In the genomic region with DNA sequence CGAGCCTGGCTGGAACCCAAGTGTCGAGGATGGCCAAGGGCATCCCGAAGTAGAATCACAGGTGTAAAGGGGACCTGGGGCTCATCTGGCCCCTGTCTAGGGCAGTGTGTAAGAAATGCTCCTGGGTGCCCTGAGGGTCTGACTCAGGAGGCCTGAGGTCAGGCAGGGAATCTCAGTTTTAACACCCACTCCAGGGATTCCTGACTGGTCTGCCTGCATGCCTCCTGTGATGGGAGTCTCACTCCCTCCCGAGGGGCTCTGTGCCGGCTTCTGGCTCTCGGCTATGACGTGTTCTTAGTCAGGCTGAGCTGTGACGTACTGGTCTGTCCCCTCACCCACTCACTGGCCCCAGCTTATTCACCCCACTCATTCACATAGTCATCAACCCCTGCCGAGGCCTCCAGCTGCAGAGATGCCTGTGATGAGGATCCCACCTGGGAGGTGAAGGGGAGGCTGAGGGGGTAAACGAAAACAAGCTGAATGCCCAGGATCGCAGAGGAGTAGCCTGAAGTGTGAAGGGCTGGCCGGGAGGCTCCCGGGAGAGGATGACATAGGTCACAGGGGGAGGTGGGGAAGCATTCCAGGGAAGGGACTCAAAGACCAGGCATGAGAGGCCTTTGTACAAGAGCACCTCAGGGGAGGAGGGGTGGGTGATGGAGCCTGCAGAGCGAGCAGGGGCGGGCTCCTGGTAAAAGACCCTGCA, we compare ENCODE assay signal across 17 cellular contexts. TPM values are rescaled to one million over a fixed set of nuclear protein-coding genes. Genes with fewer than 3 reads are reported as not detected.
DNase-seq lines count a peak whose midpoint lies in the region; ATAC-seq, FAIRE-seq and TF ChIP-seq lines count a peak whose summit lies in the region.
"Had no signal": no experiment of that assay in that cellular context is flagged by ENCODE, and none has a peak within 500 bp of the region (broad histone marks: within the 10 kb centered on the region; RNA-seq: fewer than 3 reads in every experiment).

No MANE protein-coding gene starts in this region.

- H3K4me1 ChIP-seq in esophagus squamous epithelium: peaks cover 34 to 75% (median 47%) of the 10 kb centered on the region in 3 donors
- H3K4me1 ChIP-seq in pancreas: no peaks in the 10 kb centered on the region
- H3K4me1 ChIP-seq: prostate gland had no signal

- H3K9me3 ChIP-seq in esophagus squamous epithelium (no peaks in the 10 kb centered on the region), pancreas (no peaks in the 10 kb centered on the region)
- H3K9me3 ChIP-seq: BLaER1 treated with 17β-estradiol and CSF1 and Interleukin-3, amounts not matched to agents 10 nM and 100 nM; prostate gland had no signal

- H3K36me3 Mint-ChIP-seq in Calu3 (ENCODE audit: insufficient read depth, unreplicated experiment): peaks cover 29% of the 10 kb centered on the region
- peaks cover 47 to 49% of the 10 kb centered on the region in 2 donors for H3K36me3 Mint-ChIP-seq in stimulated activated naive B cell treated with anti-CD40 and anti-IgM and Interleukin-4, amounts not matched to agents 10 μg/mL and 1 μg/mL and 100 μg/mL, for 72 hours

- TF ChIP-seq POLR2A in esophagus squamous epithelium (IDR thresholded peaks at IDR 0.05): no peak

- no peak overlapping the region for H3K4me3 Mint-ChIP-seq in Calu3 (ENCODE audit: low read depth, unreplicated experiment)
- no peak overlapping the region for H3K4me3 Mint-ChIP-seq in stimulated activated naive B cell treated with anti-CD40 and anti-IgM and Interleukin-4, amounts not matched to agents 10 μg/mL and 1 μg/mL and 100 μg/mL, for 72 hours
- H3K4me3 Mint-ChIP-seq: memory B cell; stimulated activated naive CD8-positive, alpha-beta T cell treated with anti-CD3 and anti-CD28 coated beads, Interleukin-15, Interleukin-2, amounts not matched to agents 100 ng/mL and 50 ng/mL, for 24 hours; T-helper 17 cell had no signal

- H3K27ac ChIP-seq in esophagus squamous epithelium: peak overlapping the region in 3 of 4 donors; percentile 71 to 85 (median 84)
- H3K27ac ChIP-seq in pancreas: peak overlapping the region; percentile 52 to 78 (median 68)
- H3K27ac ChIP-seq: cardiac muscle cell, prostate gland had no signal

- FAIRE-seq in pancreas (lab: Jason Lieb, UNC): no peak

- H3K27me3 Mint-ChIP-seq in Calu3 (ENCODE audit: unreplicated experiment): no peaks in the 10 kb centered on the region
- H3K27me3 Mint-ChIP-seq in stimulated activated naive B cell treated with anti-CD40 and anti-IgM and Interleukin-4, amounts not matched to agents 10 μg/mL and 1 μg/mL and 100 μg/mL, for 72 hours: no peaks in the 10 kb centered on the region
- H3K27me3 Mint-ChIP-seq: memory B cell; stimulated activated naive CD8-positive, alpha-beta T cell treated with anti-CD3 and anti-CD28 coated beads, Interleukin-15, Interleukin-2, amounts not matched to agents 100 ng/mL and 50 ng/mL, for 24 hours; T-helper 17 cell had no signal

- no peaks in the 10 kb centered on the region for H3K9me3 Mint-ChIP-seq in Calu3 (ENCODE audit: low read depth, unreplicated experiment)
- H3K9me3 Mint-ChIP-seq in stimulated activated naive B cell treated with anti-CD40 and anti-IgM and Interleukin-4, amounts not matched to agents 10 μg/mL and 1 μg/mL and 100 μg/mL, for 72 hours: no peaks in the 10 kb centered on the region
- H3K9me3 Mint-ChIP-seq: memory B cell; stimulated activated naive CD8-positive, alpha-beta T cell treated with anti-CD3 and anti-CD28 coated beads, Interleukin-15, Interleukin-2, amounts not matched to agents 100 ng/mL and 50 ng/mL, for 24 hours had no signal

- peaks cover 8% of the 10 kb centered on the region for H3K4me1 Mint-ChIP-seq in Calu3 (ENCODE audit: low read depth, unreplicated experiment)
- no peaks in the 10 kb centered on the region for H3K4me1 Mint-ChIP-seq in stimulated activated naive B cell treated with anti-CD40 and anti-IgM and Interleukin-4, amounts not matched to agents 10 μg/mL and 1 μg/mL and 100 μg/mL, for 72 hours
- H3K4me1 Mint-ChIP-seq: memory B cell, T-helper 17 cell had no signal

- H3K4me3 ChIP-seq in esophagus squamous epithelium: no peak overlapping the region
- no peak overlapping the region for H3K4me3 ChIP-seq in pancreas
- H3K4me3 ChIP-seq: BLaER1 treated with 17β-estradiol and CSF1 and Interleukin-3, amounts not matched to agents 10 nM and 100 nM; cardiac muscle cell; prostate gland had no signal

- CTCF ChIA-PET in Calu3 (lab: Charles Lee): no interaction called here

- DNase-seq in Calu3: no peak
- peak; percentile 84 for DNase-seq in NCI-H146 (lab: John Stamatoyannopoulos, UW)
- no peak for DNase-seq in esophagus squamous epithelium (lab: John Stamatoyannopoulos, UW)
- DNase-seq in pancreas: no peak
- DNase-seq in stimulated activated naive B cell treated with anti-CD40 and anti-IgM and Interleukin-4, amounts not matched to agents 10 μg/mL and 1 μg/mL and 100 μg/mL, for 72 hours: no peak
- DNase-seq: activated CD4-positive, alpha-beta T cell treated with anti-CD3 and anti-CD28 coated beads, Interleukin-2, amount 50 U/mL, for 4 hours; activated effector memory CD4-positive, alpha-beta T cell treated with anti-CD3 and anti-CD28 coated beads, Interleukin-2, amount 50 U/mL, for 16 hours; stimulated activated CD4-positive, alpha-beta T cell treated with anti-CD3 and anti-CD28 coated beads, Interleukin-4, amount 100 ng/mL, for 1 hour; T-helper 17 cell had no signal

- H3K36me3 ChIP-seq in esophagus squamous epithelium: peaks cover 11 to 70% (median 16%) of the 10 kb centered on the region in 3 donors
- peaks cover 0 to 15% (median 0%) of the 10 kb centered on the region in 3 donors for H3K36me3 ChIP-seq in pancreas
- H3K36me3 ChIP-seq: cardiac muscle cell had no signal

- 72 to 85% methylated on average over 10 to 13 of the region's 15 CpGs for whole genome bisulfite sequencing in esophagus squamous epithelium, 2 donors
- 78 to 80% methylated on average over 15 of the region's 15 CpGs for WGBS in pancreas, 2 donors

- no TSS peak for BruUV-seq in Calu3 (replicated peaks; lab: Mats Ljungman, UMichigan)

- peak overlapping the region; percentile 91 for H3K27ac Mint-ChIP-seq in Calu3 (ENCODE audit: unreplicated experiment)
- no peak overlapping the region for H3K27ac Mint-ChIP-seq in stimulated activated naive B cell treated with anti-CD40 and anti-IgM and Interleukin-4, amounts not matched to agents 10 μg/mL and 1 μg/mL and 100 μg/mL, for 72 hours
- H3K27ac Mint-ChIP-seq: memory B cell; stimulated activated naive CD8-positive, alpha-beta T cell treated with anti-CD3 and anti-CD28 coated beads, Interleukin-15, Interleukin-2, amounts not matched to agents 100 ng/mL and 50 ng/mL, for 24 hours; T-helper 17 cell had no signal

- no peaks in the 10 kb centered on the region for H3K27me3 ChIP-seq in esophagus squamous epithelium
- H3K27me3 ChIP-seq in pancreas: no peaks in the 10 kb centered on the region
- H3K27me3 ChIP-seq: cardiac muscle cell had no signal

- no peak for ATAC-seq in pancreas
- no peak for ATAC-seq in GM18520 (IDR thresholded peaks at IDR 0.05; ENCODE audit: unreplicated experiment)
- no peak for ATAC-seq in stimulated activated naive B cell treated with anti-CD40 and anti-IgM and Interleukin-4, amounts not matched to agents 10 μg/mL and 1 μg/mL and 100 μg/mL, for 72 hours (replicated peaks)
- ATAC-seq in GM21786 (IDR thresholded peaks at IDR 0.05; ENCODE audit: unreplicated experiment): no peak
- no peak for ATAC-seq in GM19395 (IDR thresholded peaks at IDR 0.05; ENCODE audit: unreplicated experiment)
- ATAC-seq: T-helper 17 cell had no signal

- TF ChIP-seq CTCF in Calu3 (IDR thresholded peaks at IDR 0.05; ENCODE audit: unreplicated experiment) (no peak), esophagus squamous epithelium (IDR thresholded peaks at IDR 0.05) (no peak), pancreas (IDR thresholded peaks at IDR 0.05) (no peak)

- intact Hi-C loops in Calu3 (cut with micrococcal nuclease; ENCODE audit: unreplicated experiment) (no loop called here), esophagus squamous epithelium (cut with DNase I) (no loop called here), pancreas (cut with DNase I) (no loop called here)

RNA-seq across cellular contexts. Expression of a gene that starts 23.7 kb away (rescaled TPM):
- total RNA-seq in Calu3 (2022) (21.2 and 21.5 TPM in 2 replicates), esophagus squamous epithelium (100 to 1,000 TPM in 1 of 4 donors, 10 to 100 TPM in 3; 44.3 to 157 (median 71.3) TPM), pancreas (10 to 100 TPM in 2 of 6 donors, 1 to 10 TPM in 4; 5.6 to 10.8 (median 7.5) TPM)
- polyA plus RNA-seq in pancreas: 10 to 100 TPM; 10.4 to 12.9 TPM

RNA-seq across cellular contexts. Expression of a gene that starts 28.9 kb away (rescaled TPM):
- not detected in 2 replicates for total RNA-seq in Calu3 (2022)
- total RNA-seq in esophagus squamous epithelium: under 1 TPM in 3 of 4 donors, not detected in 1; 0.40 to 0.76 (median 0.53) TPM
- total RNA-seq in pancreas: not detected
- polyA plus RNA-seq in pancreas: under 1 TPM in 1 of 2 donors, not detected in 1; 0.02 TPM
- total RNA-seq: prostate gland, T-helper 17 cell had no signal
- polyA plus RNA-seq: cardiac muscle cell had no signal
